1 cellular context compared by ENCODE assay signal in genomic region chr5:153520952-153521351, GRCh38.
TF ChIP-seq lines count a peak whose summit lies in the region.

No MANE protein-coding gene starts in this region.

TF ChIP-seq in H1, 55 proteins besides CTCF, POLR2A, EP300 and RAD21:
- TF ChIP-seq BACH1 (IDR thresholded peaks at IDR 0.05; ENCODE audit: low read length) (no peak), SUZ12 (IDR thresholded peaks at IDR 0.05; ENCODE audit: low read length) (no peak), USF2 (IDR thresholded peaks at IDR 0.05; ENCODE audit: low read length) (no peak), SAP30 (IDR thresholded peaks at IDR 0.05; ENCODE audit: insufficient read depth, insufficient replicate concordance, low read length) (no peak), TBP (IDR thresholded peaks at IDR 0.05; ENCODE audit: low read depth, low read length) (no peak), KDM4A (IDR thresholded peaks at IDR 0.05; ENCODE audit: low read depth, low read length, severe bottlenecking) (no peak), RXRA (IDR thresholded peaks at IDR 0.05; ENCODE audit: insufficient read depth, low read depth, low read length) (no peak), CHD2 (IDR thresholded peaks at IDR 0.05; ENCODE audit: low read length) (no peak), SRF (IDR thresholded peaks at IDR 0.05; ENCODE audit: low read depth, low read length) (no peak), SIRT6 (IDR thresholded peaks at IDR 0.05; ENCODE audit: low read length) (no peak), HDAC6 (IDR thresholded peaks at IDR 0.05; ENCODE audit: low read depth, low read length) (no peak), POLR2AphosphoS5 (IDR thresholded peaks at IDR 0.05; ENCODE audit: low read depth, low read length) (no peak), CHD7 (IDR thresholded peaks at IDR 0.05; ENCODE audit: insufficient replicate concordance, low read length) (no peak), FOSL1 (IDR thresholded peaks at IDR 0.05; ENCODE audit: insufficient read depth, low read depth, low read length) (no peak), CBX5 (IDR thresholded peaks at IDR 0.05; ENCODE audit: low read depth, low read length) (no peak), E2F6 (IDR thresholded peaks at IDR 0.05) (no peak), HDAC2 (IDR thresholded peaks at IDR 0.05; ENCODE audit: borderline replicate concordance in 1 of 2, low read depth in 2 of 2, low read length in 2 of 2) (no peak), RBBP5 (IDR thresholded peaks at IDR 0.05; ENCODE audit: borderline replicate concordance, low read depth, low read length) (no peak), ZNF274 (IDR thresholded peaks at IDR 0.05; ENCODE audit: borderline replicate concordance, extremely low read depth, low read length) (no peak)
